ENCODE assay signal across 11 cellular contexts in genomic region chr15:77650285-77650684, GRCh38. TPM values are rescaled to one million over a fixed set of nuclear protein-coding genes. Genes with fewer than 3 reads are reported as not detected.
A peak's percentile ranks its signal among the peaks of the same experiment; 100 is the strongest.
DNase-seq lines count a peak whose midpoint lies in the region; ATAC-seq and TF ChIP-seq lines count a peak whose summit lies in the region.
"Had no signal": no experiment of that assay in that cellular context is flagged by ENCODE, and none has a peak within 500 bp of the region (broad histone marks: within the 10 kb centered on the region; RNA-seq: fewer than 3 reads in every experiment).

No MANE protein-coding gene starts in this region.

- no peaks in the 10 kb centered on the region for H3F3A ChIP-seq in MM.1S (ENCODE audit: insufficient read depth, low read length)

- H3K9ac ChIP-seq in MM.1S (ENCODE audit: low read length): no peak overlapping the region

- peaks cover 27% of the 10 kb centered on the region for H3K27me3 ChIP-seq in MM.1S (replicated peaks; ENCODE audit: insufficient read depth, low read length)
- H3K27me3 ChIP-seq in CD8-positive, alpha-beta T cell (ENCODE audit: insufficient read depth, low read length): no peaks in the 10 kb centered on the region
- H3K27me3 ChIP-seq: colonic mucosa had no signal

- no peak overlapping the region for H3K27ac ChIP-seq in MM.1S (ENCODE audit: low read length)
- H3K27ac ChIP-seq in CD8-positive, alpha-beta T cell (ENCODE audit: low read depth, low read length): no peak overlapping the region
- H3K27ac ChIP-seq: colonic mucosa, spleen had no signal

- intact Hi-C loops in activated T-helper 1 cell treated with anti-CD3 and anti-CD28 coated beads, Interleukin-12 subunit alpha, Interleukin-12 subunit beta, Interleukin-2, Interleukin-4 antibody, amounts not matched to agents 30 ng/mL and 10 ng/mL and 1 ng/mL, durations not matched to agents 14 hours and 24 hours and 36 hours (cut with micrococcal nuclease): no loop called here
- intact Hi-C loops in CD8-positive, alpha-beta T cell (cut with DNase I, micrococcal nuclease): no loop called here

- CTCF ChIA-PET in CD8-positive, alpha-beta T cell (lab: Charles Lee): no interaction called here

- H3K27me3 Mint-ChIP-seq in activated T-helper 1 cell treated with anti-CD3 and anti-CD28 coated beads, Interleukin-12 subunit alpha, Interleukin-12 subunit beta, Interleukin-2, Interleukin-4 antibody, amounts not matched to agents 30 ng/mL and 10 ng/mL and 1 ng/mL, durations not matched to agents 14 hours and 24 hours and 36 hours (ENCODE audit: insufficient read depth): peaks cover 8% of the 10 kb centered on the region
- H3K27me3 Mint-ChIP-seq in CD8-positive, alpha-beta T cell (ENCODE audit: low read depth): peaks cover 4% of the 10 kb centered on the region

- no peaks in the 10 kb centered on the region for H3K36me3 Mint-ChIP-seq in activated T-helper 1 cell treated with anti-CD3 and anti-CD28 coated beads, Interleukin-12 subunit alpha, Interleukin-12 subunit beta, Interleukin-2, Interleukin-4 antibody, amounts not matched to agents 30 ng/mL and 10 ng/mL and 1 ng/mL, durations not matched to agents 14 hours and 24 hours and 36 hours (ENCODE audit: low read depth)
- no peaks in the 10 kb centered on the region for H3K36me3 Mint-ChIP-seq in CD8-positive, alpha-beta T cell

- no peak overlapping the region for H3K27ac Mint-ChIP-seq in activated T-helper 1 cell treated with anti-CD3 and anti-CD28 coated beads, Interleukin-12 subunit alpha, Interleukin-12 subunit beta, Interleukin-2, Interleukin-4 antibody, amounts not matched to agents 30 ng/mL and 10 ng/mL and 1 ng/mL, durations not matched to agents 14 hours and 24 hours and 36 hours
- no peak overlapping the region for H3K27ac Mint-ChIP-seq in CD8-positive, alpha-beta T cell

- no peaks in the 10 kb centered on the region for H3K4me1 Mint-ChIP-seq in activated T-helper 1 cell treated with anti-CD3 and anti-CD28 coated beads, Interleukin-12 subunit alpha, Interleukin-12 subunit beta, Interleukin-2, Interleukin-4 antibody, amounts not matched to agents 30 ng/mL and 10 ng/mL and 1 ng/mL, durations not matched to agents 14 hours and 24 hours and 36 hours (ENCODE audit: low read depth)
- no peaks in the 10 kb centered on the region for H3K4me1 Mint-ChIP-seq in CD8-positive, alpha-beta T cell (ENCODE audit: low read depth)

- POLR2A ChIA-PET in CD8-positive, alpha-beta T cell (lab: Charles Lee): no interaction called here

- no peak overlapping the region for H2AFZ ChIP-seq in MM.1S (ENCODE audit: low read length)

- peak; percentile 30 for TF ChIP-seq CTCF in MM.1S (IDR thresholded peaks at IDR 0.05; ENCODE audit: low read length)
- TF ChIP-seq CTCF in cardiac fibroblast (IDR thresholded peaks at IDR 0.05; ENCODE audit: low read depth, low read length): peak; percentile 32
- no peak for TF ChIP-seq CTCF in CD8-positive, alpha-beta T cell (IDR thresholded peaks at IDR 0.05)

- H3K79me2 ChIP-seq in MM.1S (ENCODE audit: low read length): no peaks in the 10 kb centered on the region

- no peak overlapping the region for H3K4me3 Mint-ChIP-seq in activated T-helper 1 cell treated with anti-CD3 and anti-CD28 coated beads, Interleukin-12 subunit alpha, Interleukin-12 subunit beta, Interleukin-2, Interleukin-4 antibody, amounts not matched to agents 30 ng/mL and 10 ng/mL and 1 ng/mL, durations not matched to agents 14 hours and 24 hours and 36 hours
- no peak overlapping the region for H3K4me3 Mint-ChIP-seq in CD8-positive, alpha-beta T cell

- no peaks in the 10 kb centered on the region for H3K36me3 ChIP-seq in MM.1S (replicated peaks; ENCODE audit: insufficient read depth, low read length)
- no peaks in the 10 kb centered on the region for H3K36me3 ChIP-seq in CD8-positive, alpha-beta T cell (ENCODE audit: insufficient read depth, low read length)
- H3K36me3 ChIP-seq: colonic mucosa, spleen had no signal

- no peak for ATAC-seq in HG02571 (IDR thresholded peaks at IDR 0.05; ENCODE audit: unreplicated experiment)
- no peak for ATAC-seq in CD8-positive, alpha-beta T cell

- H3K4me3 ChIP-seq in MM.1S (ENCODE audit: low read length): no peak overlapping the region
- no peak overlapping the region for H3K4me3 ChIP-seq in cardiac fibroblast (replicated peaks in 1 of 2; ENCODE audit: low read depth in 2 of 2, low read length in 2 of 2)
- H3K4me3 ChIP-seq in CD8-positive, alpha-beta T cell (ENCODE audit: low read depth, low read length): no peak overlapping the region
- H3K4me3 ChIP-seq: colonic mucosa, spleen had no signal

- no peaks in the 10 kb centered on the region for H4K20me1 ChIP-seq in MM.1S (ENCODE audit: insufficient read depth, low read length)

- H3K4me1 ChIP-seq in MM.1S (ENCODE audit: low read length): peaks cover 13% of the 10 kb centered on the region; the same call in 1 of the 2 replicates
- H3K4me1 ChIP-seq in CD8-positive, alpha-beta T cell (ENCODE audit: insufficient read depth, low read length): no peaks in the 10 kb centered on the region
- H3K4me1 ChIP-seq: colonic mucosa, spleen had no signal

- H3K9me3 Mint-ChIP-seq in activated T-helper 1 cell treated with anti-CD3 and anti-CD28 coated beads, Interleukin-12 subunit alpha, Interleukin-12 subunit beta, Interleukin-2, Interleukin-4 antibody, amounts not matched to agents 30 ng/mL and 10 ng/mL and 1 ng/mL, durations not matched to agents 14 hours and 24 hours and 36 hours: peaks cover 3% of the 10 kb centered on the region
- peaks cover 3% of the 10 kb centered on the region for H3K9me3 Mint-ChIP-seq in CD8-positive, alpha-beta T cell

- no peak overlapping the region for H3K4me2 ChIP-seq in MM.1S (ENCODE audit: low read depth, low read length)

- H3K9me3 ChIP-seq in MM.1S (replicated peaks; ENCODE audit: insufficient read depth, low read length): no peaks in the 10 kb centered on the region
- H3K9me3 ChIP-seq in CD8-positive, alpha-beta T cell (ENCODE audit: low read length): no peaks in the 10 kb centered on the region
- H3K9me3 ChIP-seq: colonic mucosa had no signal

- no peaks in the 10 kb centered on the region for H3K9me2 ChIP-seq in MM.1S (replicated peaks; ENCODE audit: insufficient read depth, low read length)

- peak; percentile 61 for DNase-seq in activated CD8-positive, alpha-beta memory T cell treated with anti-CD3 and anti-CD28 coated beads, Interleukin-2, amount 50 U/mL, for 48 hours
- no peak for DNase-seq in activated CD8-positive, alpha-beta memory T cell treated with anti-CD3 and anti-CD28 coated beads for 24 hours
- DNase-seq in MM.1S (no peak), cardiac fibroblast (ENCODE audit: low read depth in 2 of 2) (peak; percentile 5 to 16)
- DNase-seq in stimulated activated CD8-positive, alpha-beta memory T cell treated with anti-CD3 and anti-CD28 coated beads, Interleukin-2, amount 100 ng/mL, for 48 hours (ENCODE audit: low read depth in 2 of 2): peak; percentile 23 to 26
- no peak for DNase-seq in activated T-helper 1 cell treated with anti-CD3 and anti-CD28 coated beads, Interleukin-12 subunit alpha, Interleukin-12 subunit beta, Interleukin-2, Interleukin-4 antibody, amounts not matched to agents 30 ng/mL and 10 ng/mL and 1 ng/mL, durations not matched to agents 14 hours and 24 hours and 36 hours (ENCODE audit: low spot score)
- DNase-seq in CD8-positive, alpha-beta T cell: no peak
- DNase-seq: activated CD4-positive, alpha-beta T cell treated with anti-CD3 and anti-CD28 coated beads, Interleukin-2, amount 50 U/mL, for 1 hour; colonic mucosa; spleen had no signal

RNA-seq across cellular contexts. Expression of gene LINGO1, which starts 17.6 kb away (rescaled TPM):
- not detected in 2 replicates for total RNA-seq in activated T-helper 1 cell treated with anti-CD3 and anti-CD28 coated beads, Interleukin-12 subunit alpha, Interleukin-12 subunit beta, Interleukin-2, Interleukin-4 antibody, amounts not matched to agents 30 ng/mL and 10 ng/mL and 1 ng/mL, durations not matched to agents 14 hours and 24 hours and 36 hours
- not detected for total RNA-seq in CD8-positive, alpha-beta T cell

Comparison
In these comparisons a context has a peak if more than half of its experiments do, and no peak if none do; other contexts are left out.
1. DNase-seq: peak in activated CD8-positive, alpha-beta memory T cell treated with anti-CD3 and anti-CD28 coated beads, Interleukin-2, amount 50 U/mL, for 48 hours (single experiment), cardiac fibroblast (2 of 2) and stimulated activated CD8-positive, alpha-beta memory T cell treated with anti-CD3 and anti-CD28 coated beads, Interleukin-2, amount 100 ng/mL, for 48 hours (2 of 2); none in activated CD8-positive, alpha-beta memory T cell treated with anti-CD3 and anti-CD28 coated beads for 24 hours (single experiment), MM.1S (single experiment), activated T-helper 1 cell treated with anti-CD3 and anti-CD28 coated beads, Interleukin-12 subunit alpha, Interleukin-12 subunit beta, Interleukin-2, Interleukin-4 antibody, amounts not matched to agents 30 ng/mL and 10 ng/mL and 1 ng/mL, durations not matched to agents 14 hours and 24 hours and 36 hours (single experiment) and CD8-positive, alpha-beta T cell (0 of 7).